ENCODE assay signal across 8 cellular contexts in the genomic region with DNA sequence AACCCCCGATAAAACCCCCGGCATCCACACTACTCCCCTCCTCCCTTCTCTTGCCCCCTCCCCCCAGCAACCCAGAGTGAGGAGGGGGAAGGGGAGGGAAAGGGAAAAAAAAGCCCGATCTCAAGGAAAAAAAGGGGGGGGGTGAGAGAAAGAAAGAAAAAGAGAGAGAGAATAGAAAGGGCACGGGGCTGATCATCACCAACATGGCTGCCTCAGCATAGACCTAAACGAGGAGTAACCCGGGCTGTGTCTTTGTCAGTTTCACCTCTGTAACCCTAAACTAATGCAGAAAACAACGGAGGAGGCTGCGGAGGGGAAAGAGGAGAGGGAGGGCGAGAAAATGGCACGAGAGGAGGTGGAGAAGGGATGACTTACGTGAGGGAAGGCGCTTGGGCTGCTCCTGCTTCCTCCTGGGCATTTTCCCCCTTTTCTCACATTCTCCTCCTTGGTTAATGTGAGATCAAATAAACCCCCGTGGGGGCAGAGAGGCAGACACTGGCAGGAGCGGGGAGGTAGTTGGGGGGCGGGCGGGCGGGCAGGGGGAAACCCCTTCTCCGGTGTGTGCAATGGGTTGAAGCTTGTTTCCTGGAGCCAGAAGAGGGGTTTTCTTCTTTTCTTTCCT. TPM values are rescaled to one million over a fixed set of nuclear protein-coding genes. Genes with fewer than 3 reads are reported as not detected.
DNase-seq lines count a peak whose midpoint lies in the region; TF ChIP-seq lines count a peak whose summit lies in the region.

No MANE protein-coding gene starts in this region.

- 0% methylated on average over 18 of the region's 18 CpGs for WGBS in tibial nerve, 2 donors

- no peak for TF ChIP-seq POLR2A in tibial nerve (IDR thresholded peaks at IDR 0.05)

- no peaks in the 10 kb centered on the region for H3K27me3 ChIP-seq in fibroblast of lung (ENCODE audit: control insufficient read depth, insufficient read depth, low read length)
- no peaks in the 10 kb centered on the region for H3K27me3 ChIP-seq in neural cell (ENCODE audit: insufficient read depth, low read depth, low read length)
- no peaks in the 10 kb centered on the region for H3K27me3 ChIP-seq in tibial nerve

- no peaks in the 10 kb centered on the region for H3K9me3 ChIP-seq in fibroblast of lung (ENCODE audit: control insufficient read depth, insufficient read depth, low read depth, low read length)
- no peaks in the 10 kb centered on the region for H3K9me3 ChIP-seq in neural cell (ENCODE audit: low read length)
- no peaks in the 10 kb centered on the region for H3K9me3 ChIP-seq in tibial nerve

- peak overlapping the region; percentile 68 to 95 (median 88) for H3K4me3 ChIP-seq in fibroblast of lung (replicated peaks in 1 of 4; ENCODE audit: control extremely low read depth in 1 of 4, insufficient read depth in 1 of 4, low read depth in 3 of 4, low read length in 4 of 4)
- H3K4me3 ChIP-seq in neural cell (ENCODE audit: low read length): peak overlapping the region; percentile 86
- peak overlapping the region; percentile 63 to 89 (median 81) for H3K4me3 ChIP-seq in tibial nerve

- no peak for TF ChIP-seq CTCF in fibroblast of lung (conservative IDR thresholded peaks at IDR 0.05 in 1 of 2, IDR thresholded peaks at IDR 0.05 in 1 of 2; ENCODE audit: low read depth in 1 of 2, low read length in 2 of 2)
- no peak for TF ChIP-seq CTCF in neural cell (IDR thresholded peaks at IDR 0.05; ENCODE audit: poor library complexity, severe bottlenecking)
- no peak for TF ChIP-seq CTCF in tibial nerve (IDR thresholded peaks at IDR 0.05)

- DNase-seq in AG08396 (ENCODE audit: low spot score) (peak; percentile 38), GM19240 (ENCODE audit: insufficient read length, low spot score) (peak; percentile 21), NCI-H526 (lab: John Stamatoyannopoulos, UW) (peak; percentile 17 to 59), fibroblast of lung (ENCODE audit: low read depth in 2 of 2) (peak; percentile 38 to 42), tibial nerve (ENCODE audit: low spot score in 2 of 2) (no peak), AML-193 (lab: John Stamatoyannopoulos, UW) (no peak)
- peak; percentile 56 for DNase-seq in activated T-cell treated with anti-CD3 and anti-CD28 coated beads, Interleukin-2, amount 50 U/mL, for 1 hour

- TF ChIP-seq EP300 in neural cell (conservative IDR thresholded peaks at IDR 0.05; ENCODE audit: poor library complexity, severe bottlenecking) (no peak), tibial nerve (IDR thresholded peaks at IDR 0.05) (no peak)

- no peaks in the 10 kb centered on the region for H3K9me2 ChIP-seq in neural cell (ENCODE audit: insufficient read depth, low read length)

- H3K27ac ChIP-seq in fibroblast of lung (ENCODE audit: insufficient read depth, low read length) (peak overlapping the region; percentile 85), neural cell (ENCODE audit: low read length) (peak overlapping the region; percentile 95), tibial nerve (peak overlapping the region in 3 of 4 donors; percentile 87 to 92 (median 89))

- H3K4me2 ChIP-seq in fibroblast of lung (ENCODE audit: extremely low read depth, insufficient read depth, low read length): peak overlapping the region; percentile 98
- no peak overlapping the region for H3K4me2 ChIP-seq in neural cell (ENCODE audit: low read length)

- H2AFZ ChIP-seq in fibroblast of lung (ENCODE audit: low read length) (peak overlapping the region; percentile 97), neural cell (ENCODE audit: low read depth, low read length) (peak overlapping the region; percentile 74)

- no peaks in the 10 kb centered on the region for H4K20me1 ChIP-seq in fibroblast of lung (ENCODE audit: control insufficient read depth, extremely low read depth, insufficient read depth, low read length)
- H4K20me1 ChIP-seq in neural cell (ENCODE audit: insufficient read depth): peaks cover 8% of the 10 kb centered on the region

- H3K9ac ChIP-seq in fibroblast of lung (ENCODE audit: insufficient read depth, low read length) (peak overlapping the region; percentile 68), neural cell (ENCODE audit: low read length) (peak overlapping the region; percentile 93)

- H3K79me2 ChIP-seq in fibroblast of lung (ENCODE audit: control insufficient read depth, insufficient read depth, low read length) (peaks cover 11% of the 10 kb centered on the region), neural cell (replicated peaks; ENCODE audit: insufficient read depth, low read length) (peaks cover 35% of the 10 kb centered on the region)

- H3F3A ChIP-seq in neural cell (ENCODE audit: insufficient read depth, low read length, poor library complexity, severe bottlenecking): no peaks in the 10 kb centered on the region

- H3K4me1 ChIP-seq in fibroblast of lung (ENCODE audit: control insufficient read depth, extremely low read depth, insufficient read depth, low read length) (peaks cover 2% of the 10 kb centered on the region), tibial nerve (peaks cover 0 to 8% (median 4%) of the 10 kb centered on the region in 4 donors)

- no peaks in the 10 kb centered on the region for H3K36me3 ChIP-seq in fibroblast of lung (ENCODE audit: control insufficient read depth, insufficient read depth, low read length)
- H3K36me3 ChIP-seq in neural cell (ENCODE audit: insufficient read depth, low read length): no peaks in the 10 kb centered on the region
- H3K36me3 ChIP-seq in tibial nerve: no peaks in the 10 kb centered on the region

- TF ChIP-seq RAD21 in neural cell (conservative IDR thresholded peaks at IDR 0.05): no peak

TF ChIP-seq in neural cell, 6 proteins besides CTCF, POLR2A, EP300 and RAD21:
- no peak for TF ChIP-seq SMC3 (conservative IDR thresholded peaks at IDR 0.05; ENCODE audit: poor library complexity)
- no peak for TF ChIP-seq POLR2AphosphoS5 (IDR thresholded peaks at IDR 0.05)
- TF ChIP-seq, protein P1, sequence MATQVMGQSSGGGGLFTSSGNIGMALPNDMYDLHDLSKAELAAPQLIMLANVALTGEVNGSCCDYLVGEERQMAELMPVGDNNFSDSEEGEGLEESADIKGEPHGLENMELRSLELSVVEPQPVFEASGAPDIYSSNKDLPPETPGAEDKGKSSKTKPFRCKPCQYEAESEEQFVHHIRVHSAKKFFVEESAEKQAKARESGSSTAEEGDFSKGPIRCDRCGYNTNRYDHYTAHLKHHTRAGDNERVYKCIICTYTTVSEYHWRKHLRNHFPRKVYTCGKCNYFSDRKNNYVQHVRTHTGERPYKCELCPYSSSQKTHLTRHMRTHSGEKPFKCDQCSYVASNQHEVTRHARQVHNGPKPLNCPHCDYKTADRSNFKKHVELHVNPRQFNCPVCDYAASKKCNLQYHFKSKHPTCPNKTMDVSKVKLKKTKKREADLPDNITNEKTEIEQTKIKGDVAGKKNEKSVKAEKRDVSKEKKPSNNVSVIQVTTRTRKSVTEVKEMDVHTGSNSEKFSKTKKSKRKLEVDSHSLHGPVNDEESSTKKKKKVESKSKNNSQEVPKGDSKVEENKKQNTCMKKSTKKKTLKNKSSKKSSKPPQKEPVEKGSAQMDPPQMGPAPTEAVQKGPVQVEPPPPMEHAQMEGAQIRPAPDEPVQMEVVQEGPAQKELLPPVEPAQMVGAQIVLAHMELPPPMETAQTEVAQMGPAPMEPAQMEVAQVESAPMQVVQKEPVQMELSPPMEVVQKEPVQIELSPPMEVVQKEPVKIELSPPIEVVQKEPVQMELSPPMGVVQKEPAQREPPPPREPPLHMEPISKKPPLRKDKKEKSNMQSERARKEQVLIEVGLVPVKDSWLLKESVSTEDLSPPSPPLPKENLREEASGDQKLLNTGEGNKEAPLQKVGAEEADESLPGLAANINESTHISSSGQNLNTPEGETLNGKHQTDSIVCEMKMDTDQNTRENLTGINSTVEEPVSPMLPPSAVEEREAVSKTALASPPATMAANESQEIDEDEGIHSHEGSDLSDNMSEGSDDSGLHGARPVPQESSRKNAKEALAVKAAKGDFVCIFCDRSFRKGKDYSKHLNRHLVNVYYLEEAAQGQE (IDR thresholded peaks at IDR 0.05; ENCODE audit: borderline replicate concordance): peak; percentile 40
- TF ChIP-seq MXI1 (conservative IDR thresholded peaks at IDR 0.05; ENCODE audit: poor library complexity, severe bottlenecking): peak; percentile 8
- no peak for TF ChIP-seq TAF1 (IDR thresholded peaks at IDR 0.05; ENCODE audit: low read depth)
- no peak for TF ChIP-seq EZH2 (IDR thresholded peaks at IDR 0.05; ENCODE audit: borderline replicate concordance, insufficient read depth, low read length, poor library complexity, severe bottlenecking)
TF ChIP-seq in neural cell: peak in this region for 2.

RNA-seq across cellular contexts. Expression of a gene that starts 0.5 kb away (rescaled TPM):
- total RNA-seq in fibroblast of lung: 4.4 and 7.1 TPM in 2 replicates
- 5.8 and 6.2 TPM in 2 replicates for polyA plus RNA-seq in fibroblast of lung
- 7.0 and 7.4 TPM in 2 replicates for polyA plus RNA-seq in fibroblast of lung (2012)
- 23.6 and 28.7 TPM in 2 replicates for polyA minus RNA-seq in fibroblast of lung (ENCODE audit: low replicate concordance)
- 11.2 and 12.1 TPM in 2 replicates for polyA plus RNA-seq in neural cell
- polyA minus RNA-seq in neural cell: 39.9 and 43.5 TPM in 2 replicates
- total RNA-seq in tibial nerve: 10 to 100 TPM in 1 of 4 donors, 1 to 10 TPM in 3; 3.7 to 10.0 (median 6.4) TPM

Comparison
In these comparisons a context has a peak if more than half of its experiments do, and no peak if none do; other contexts are left out.
1. DNase-seq: peak in AG08396 (single experiment), GM19240 (single experiment), NCI-H526 (2 of 2), activated T-cell treated with anti-CD3 and anti-CD28 coated beads, Interleukin-2, amount 50 U/mL, for 1 hour (single experiment) and fibroblast of lung (2 of 2); none in tibial nerve (0 of 2) and AML-193 (0 of 2).
2. Peak in every context shown above with its lines, with median percentiles within 50 percentile points of each other: H3K27ac ChIP-seq and H3K4me3 ChIP-seq.